ENCODE assay signal across 1 cellular context in the genomic region with DNA sequence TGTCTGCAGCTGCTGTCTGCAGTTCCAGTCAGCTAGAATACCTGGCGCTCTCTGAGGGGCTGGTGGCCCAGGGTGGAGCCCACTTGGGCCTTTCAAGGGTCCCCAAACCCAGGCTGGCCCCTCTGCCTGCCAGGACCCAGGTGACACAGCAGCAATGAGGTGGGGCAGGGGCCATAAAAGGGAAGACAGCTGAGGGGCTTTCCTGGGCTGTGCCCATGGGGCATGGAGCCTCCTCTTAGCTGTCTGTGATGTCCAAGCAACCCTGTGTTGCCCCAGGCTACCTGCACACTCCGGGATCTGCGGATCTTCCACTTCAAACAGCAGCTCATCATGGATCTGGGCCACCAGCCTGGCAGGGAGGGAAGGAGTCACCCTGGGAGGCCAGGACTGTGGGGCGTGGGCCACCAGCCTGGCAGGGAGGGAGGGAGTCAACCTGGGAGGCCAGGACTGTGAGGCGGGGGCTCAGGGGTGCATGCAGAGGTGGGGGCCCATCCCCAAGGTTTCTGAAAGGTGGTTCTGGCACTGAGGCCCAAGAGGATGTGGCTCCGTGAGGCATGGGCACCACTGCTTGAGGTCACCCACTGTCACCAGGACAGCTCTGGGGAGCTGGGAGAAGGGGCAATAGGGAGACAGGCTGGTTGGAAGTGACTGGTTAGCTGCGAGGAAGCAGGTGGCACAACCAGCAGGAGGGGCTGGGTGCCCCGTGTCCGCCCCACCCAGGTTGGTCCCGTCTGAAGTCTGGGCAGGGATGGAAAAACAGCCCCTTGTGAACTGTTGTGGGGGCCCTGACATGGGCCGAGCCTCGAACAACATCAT.
TF ChIP-seq lines count a peak whose summit lies in the region.

No MANE protein-coding gene starts in this region.

TF ChIP-seq in HepG2, 621 proteins besides CTCF, POLR2A, EP300 and RAD21:
- TF ChIP-seq ZKSCAN8 (CRISPR knock-in tag; IDR thresholded peaks at IDR 0.05; ENCODE audit: borderline replicate concordance) (no peak), HNRNPH1 (optimal IDR thresholded peaks at IDR 0.05; ENCODE audit: low read depth, low read length) (no peak), NFRKB (IDR thresholded peaks at IDR 0.05) (no peak), TAF15 (IDR thresholded peaks at IDR 0.05; ENCODE audit: low read depth, low read length, poor library complexity, severe bottlenecking) (no peak), ZSCAN21 (CRISPR knock-in tag; IDR thresholded peaks at IDR 0.05; ENCODE audit: borderline replicate concordance) (no peak), BRF2 (CRISPR knock-in tag; IDR thresholded peaks at IDR 0.05) (no peak), E2F1 (CRISPR knock-in tag; IDR thresholded peaks at IDR 0.05) (no peak), ZNF446 (CRISPR knock-in tag; IDR thresholded peaks at IDR 0.05) (no peak), ISX (CRISPR knock-in tag; conservative IDR thresholded peaks at IDR 0.05) (no peak), KLF12 (CRISPR knock-in tag; IDR thresholded peaks at IDR 0.05; ENCODE audit: borderline replicate concordance) (no peak), SKI (IDR thresholded peaks at IDR 0.05; ENCODE audit: partially characterized antibody) (no peak), FOXK1 (CRISPR knock-in tag; IDR thresholded peaks at IDR 0.05; ENCODE audit: borderline replicate concordance, low read depth) (no peak), ZNF256 (CRISPR knock-in tag; conservative IDR thresholded peaks at IDR 0.05) (no peak), ZNF276 (CRISPR knock-in tag; IDR thresholded peaks at IDR 0.05; ENCODE audit: low read depth) (no peak), ZNF225 (CRISPR knock-in tag; IDR thresholded peaks at IDR 0.05) (no peak), PREB (CRISPR knock-in tag; IDR thresholded peaks at IDR 0.05) (no peak)
- TF ChIP-seq, protein P1, sequence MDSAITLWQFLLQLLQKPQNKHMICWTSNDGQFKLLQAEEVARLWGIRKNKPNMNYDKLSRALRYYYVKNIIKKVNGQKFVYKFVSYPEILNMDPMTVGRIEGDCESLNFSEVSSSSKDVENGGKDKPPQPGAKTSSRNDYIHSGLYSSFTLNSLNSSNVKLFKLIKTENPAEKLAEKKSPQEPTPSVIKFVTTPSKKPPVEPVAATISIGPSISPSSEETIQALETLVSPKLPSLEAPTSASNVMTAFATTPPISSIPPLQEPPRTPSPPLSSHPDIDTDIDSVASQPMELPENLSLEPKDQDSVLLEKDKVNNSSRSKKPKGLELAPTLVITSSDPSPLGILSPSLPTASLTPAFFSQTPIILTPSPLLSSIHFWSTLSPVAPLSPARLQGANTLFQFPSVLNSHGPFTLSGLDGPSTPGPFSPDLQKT (CRISPR knock-in tag; IDR thresholded peaks at IDR 0.05; ENCODE audit: borderline replicate concordance) = no peak
- TF ChIP-seq, protein P2, sequence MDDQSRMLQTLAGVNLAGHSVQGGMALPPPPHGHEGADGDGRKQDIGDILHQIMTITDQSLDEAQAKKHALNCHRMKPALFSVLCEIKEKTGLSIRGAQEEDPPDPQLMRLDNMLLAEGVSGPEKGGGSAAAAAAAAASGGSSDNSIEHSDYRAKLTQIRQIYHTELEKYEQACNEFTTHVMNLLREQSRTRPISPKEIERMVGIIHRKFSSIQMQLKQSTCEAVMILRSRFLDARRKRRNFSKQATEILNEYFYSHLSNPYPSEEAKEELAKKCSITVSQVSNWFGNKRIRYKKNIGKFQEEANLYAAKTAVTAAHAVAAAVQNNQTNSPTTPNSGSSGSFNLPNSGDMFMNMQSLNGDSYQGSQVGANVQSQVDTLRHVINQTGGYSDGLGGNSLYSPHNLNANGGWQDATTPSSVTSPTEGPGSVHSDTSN (CRISPR knock-in tag; IDR thresholded peaks at IDR 0.05; ENCODE audit: borderline replicate concordance) = no peak
